Comparison of ENCODE assay signal across 1 cellular context in the genomic region with DNA sequence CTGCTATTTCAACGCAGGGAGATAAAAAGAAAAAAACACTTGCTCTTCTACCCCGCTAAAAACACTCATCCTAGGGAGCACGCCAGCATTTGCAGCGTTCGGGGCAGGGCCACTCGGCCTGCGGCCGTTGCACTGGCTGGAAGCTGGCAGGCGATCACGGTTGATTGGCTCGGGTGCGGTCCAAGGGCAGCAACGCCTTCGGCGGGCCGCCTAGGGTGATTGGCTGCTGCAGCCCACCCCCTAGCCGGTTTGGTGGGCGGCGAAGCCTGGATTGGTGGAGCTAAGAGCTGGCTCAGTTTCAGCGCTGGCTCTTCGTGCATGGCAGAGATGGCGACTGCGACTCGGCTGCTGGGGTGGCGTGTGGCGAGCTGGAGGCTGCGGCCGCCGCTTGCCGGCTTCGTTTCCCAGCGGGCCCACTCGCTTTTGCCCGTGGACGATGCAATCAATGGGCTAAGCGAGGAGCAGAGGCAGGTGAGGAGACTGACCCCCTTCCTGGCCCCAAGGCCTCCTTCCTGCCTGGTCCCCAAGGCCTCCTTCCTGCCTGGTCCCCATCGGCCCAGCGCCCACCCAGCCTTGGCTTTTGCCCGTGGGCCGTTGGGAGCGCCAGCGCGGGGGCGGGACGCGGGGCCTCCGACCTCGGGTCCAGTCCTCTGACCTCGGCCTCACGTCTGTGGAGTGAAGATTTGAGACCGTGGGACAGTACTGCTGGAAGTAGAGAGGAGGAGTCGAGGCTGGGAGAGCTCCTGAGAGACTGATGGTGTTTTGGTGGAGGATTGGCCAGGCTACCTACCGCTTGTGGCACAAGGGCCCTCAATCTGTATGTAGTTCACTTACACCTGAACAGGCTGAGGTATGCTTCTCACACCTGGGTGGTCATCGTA.
TF ChIP-seq lines count a peak whose summit lies in the region.

IVD (plus strand) TSS at position 295 of the 881 bp plus-strand sequence; CDS start at position 328, 33 bp downstream.

TF ChIP-seq in HepG2, 621 proteins besides CTCF, POLR2A, EP300 and RAD21 (continued from another document and continues in another):
- TF ChIP-seq, protein P1, sequence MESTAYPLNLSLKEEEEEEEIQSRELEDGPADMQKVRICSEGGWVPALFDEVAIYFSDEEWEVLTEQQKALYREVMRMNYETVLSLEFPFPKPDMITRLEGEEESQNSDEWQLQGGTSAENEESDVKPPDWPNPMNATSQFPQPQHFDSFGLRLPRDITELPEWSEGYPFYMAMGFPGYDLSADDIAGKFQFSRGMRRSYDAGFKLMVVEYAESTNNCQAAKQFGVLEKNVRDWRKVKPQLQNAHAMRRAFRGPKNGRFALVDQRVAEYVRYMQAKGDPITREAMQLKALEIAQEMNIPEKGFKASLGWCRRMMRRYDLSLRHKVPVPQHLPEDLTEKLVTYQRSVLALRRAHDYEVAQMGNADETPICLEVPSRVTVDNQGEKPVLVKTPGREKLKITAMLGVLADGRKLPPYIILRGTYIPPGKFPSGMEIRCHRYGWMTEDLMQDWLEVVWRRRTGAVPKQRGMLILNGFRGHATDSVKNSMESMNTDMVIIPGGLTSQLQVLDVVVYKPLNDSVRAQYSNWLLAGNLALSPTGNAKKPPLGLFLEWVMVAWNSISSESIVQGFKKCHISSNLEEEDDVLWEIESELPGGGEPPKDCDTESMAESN (CRISPR knock-in tag; conservative IDR thresholded peaks at IDR 0.05), result peak; percentile 61; the same call in 1 of the 2 replicates
- TF ChIP-seq ZNF883 (CRISPR knock-in tag; IDR thresholded peaks at IDR 0.05; ENCODE audit: not compliant biosample characterization) (peak; percentile 86), ZNF260 (CRISPR knock-in tag; IDR thresholded peaks at IDR 0.05; ENCODE audit: borderline replicate concordance, low read depth) (no peak), ZSCAN25 (CRISPR knock-in tag; IDR thresholded peaks at IDR 0.05) (peak; percentile 35; the same call in 1 of the 2 replicates), NFE2 (CRISPR knock-in tag; IDR thresholded peaks at IDR 0.05) (no peak), MYC (CRISPR knock-in tag; IDR thresholded peaks at IDR 0.05; ENCODE audit: borderline replicate concordance) (peak; percentile 83; the same call in 1 of the 2 replicates), GATAD2A (CRISPR knock-in tag; IDR thresholded peaks at IDR 0.05) (no peak), ZNF720 (CRISPR knock-in tag; IDR thresholded peaks at IDR 0.05) (no peak), ZNF292 (CRISPR knock-in tag; IDR thresholded peaks at IDR 0.05; ENCODE audit: borderline replicate concordance, low read depth) (0 out of 2 replicates have a peak, but pooled peaks have one; percentile 49), ZNF547 (CRISPR knock-in tag; IDR thresholded peaks at IDR 0.05) (peak; percentile 76; the same call in 1 of the 2 replicates), ZNF567 (CRISPR knock-in tag; IDR thresholded peaks at IDR 0.05; ENCODE audit: borderline replicate concordance) (no peak), ZNF274 (CRISPR knock-in tag; IDR thresholded peaks at IDR 0.05) (peak; percentile 83; the same call in 1 of the 2 replicates), ZFX (CRISPR knock-in tag; IDR thresholded peaks at IDR 0.05; ENCODE audit: low read depth) (peak; percentile 99), FOXC1 (CRISPR knock-in tag; IDR thresholded peaks at IDR 0.05; ENCODE audit: borderline replicate concordance) (peak; percentile 82), HOXA5 (CRISPR knock-in tag; IDR thresholded peaks at IDR 0.05) (peak; percentile 85), ZNF501 (CRISPR knock-in tag; IDR thresholded peaks at IDR 0.05) (peak; percentile 66), ZNF879 (CRISPR knock-in tag; IDR thresholded peaks at IDR 0.05) (no peak), MYPOP (CRISPR knock-in tag; IDR thresholded peaks at IDR 0.05) (peak; percentile 62; the same call in 1 of the 2 replicates), ZHX2 (IDR thresholded peaks at IDR 0.05; ENCODE audit: low read depth) (no peak), ZHX2 (CRISPR knock-in tag; IDR thresholded peaks at IDR 0.05; ENCODE audit: borderline replicate concordance) (0 out of 2 replicates have a peak, but pooled peaks have one; percentile 81), PHF21A (CRISPR knock-in tag; IDR thresholded peaks at IDR 0.05) (peak; percentile 90), PHF8 (CRISPR knock-in tag; IDR thresholded peaks at IDR 0.05) (peak; percentile 99), ZNF563 (CRISPR knock-in tag; IDR thresholded peaks at IDR 0.05) (peak; percentile 64; the same call in 1 of the 2 replicates), ZNF891 (CRISPR knock-in tag; IDR thresholded peaks at IDR 0.05) (peak; percentile 65; the same call in 1 of the 2 replicates), NONO (IDR thresholded peaks at IDR 0.05) (no peak), NONO (CRISPR knock-in tag; conservative IDR thresholded peaks at IDR 0.05) (peak; percentile 78; the same call in 1 of the 2 replicates), GTF3A (CRISPR knock-in tag; conservative IDR thresholded peaks at IDR 0.05) (no peak), ZFP91 (CRISPR knock-in tag; IDR thresholded peaks at IDR 0.05; ENCODE audit: borderline replicate concordance) (peak; percentile 79; the same call in 1 of the 2 replicates), ZNF7 (CRISPR knock-in tag; IDR thresholded peaks at IDR 0.05) (peak; percentile 22; the same call in 1 of the 2 replicates), BCL3 (CRISPR knock-in tag; IDR thresholded peaks at IDR 0.05) (peak; percentile 84; the same call in 1 of the 2 replicates), CSRNP1 (CRISPR knock-in tag; IDR thresholded peaks at IDR 0.05) (peak; percentile 77)
- TF ChIP-seq, protein P2, sequence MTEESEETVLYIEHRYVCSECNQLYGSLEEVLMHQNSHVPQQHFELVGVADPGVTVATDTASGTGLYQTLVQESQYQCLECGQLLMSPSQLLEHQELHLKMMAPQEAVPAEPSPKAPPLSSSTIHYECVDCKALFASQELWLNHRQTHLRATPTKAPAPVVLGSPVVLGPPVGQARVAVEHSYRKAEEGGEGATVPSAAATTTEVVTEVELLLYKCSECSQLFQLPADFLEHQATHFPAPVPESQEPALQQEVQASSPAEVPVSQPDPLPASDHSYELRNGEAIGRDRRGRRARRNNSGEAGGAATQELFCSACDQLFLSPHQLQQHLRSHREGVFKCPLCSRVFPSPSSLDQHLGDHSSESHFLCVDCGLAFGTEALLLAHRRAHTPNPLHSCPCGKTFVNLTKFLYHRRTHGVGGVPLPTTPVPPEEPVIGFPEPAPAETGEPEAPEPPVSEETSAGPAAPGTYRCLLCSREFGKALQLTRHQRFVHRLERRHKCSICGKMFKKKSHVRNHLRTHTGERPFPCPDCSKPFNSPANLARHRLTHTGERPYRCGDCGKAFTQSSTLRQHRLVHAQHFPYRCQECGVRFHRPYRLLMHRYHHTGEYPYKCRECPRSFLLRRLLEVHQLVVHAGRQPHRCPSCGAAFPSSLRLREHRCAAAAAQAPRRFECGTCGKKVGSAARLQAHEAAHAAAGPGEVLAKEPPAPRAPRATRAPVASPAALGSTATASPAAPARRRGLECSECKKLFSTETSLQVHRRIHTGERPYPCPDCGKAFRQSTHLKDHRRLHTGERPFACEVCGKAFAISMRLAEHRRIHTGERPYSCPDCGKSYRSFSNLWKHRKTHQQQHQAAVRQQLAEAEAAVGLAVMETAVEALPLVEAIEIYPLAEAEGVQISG (CRISPR knock-in tag; IDR thresholded peaks at IDR 0.05), result peak; percentile 46; the same call in 1 of the 2 replicates
- TF ChIP-seq, protein P3, sequence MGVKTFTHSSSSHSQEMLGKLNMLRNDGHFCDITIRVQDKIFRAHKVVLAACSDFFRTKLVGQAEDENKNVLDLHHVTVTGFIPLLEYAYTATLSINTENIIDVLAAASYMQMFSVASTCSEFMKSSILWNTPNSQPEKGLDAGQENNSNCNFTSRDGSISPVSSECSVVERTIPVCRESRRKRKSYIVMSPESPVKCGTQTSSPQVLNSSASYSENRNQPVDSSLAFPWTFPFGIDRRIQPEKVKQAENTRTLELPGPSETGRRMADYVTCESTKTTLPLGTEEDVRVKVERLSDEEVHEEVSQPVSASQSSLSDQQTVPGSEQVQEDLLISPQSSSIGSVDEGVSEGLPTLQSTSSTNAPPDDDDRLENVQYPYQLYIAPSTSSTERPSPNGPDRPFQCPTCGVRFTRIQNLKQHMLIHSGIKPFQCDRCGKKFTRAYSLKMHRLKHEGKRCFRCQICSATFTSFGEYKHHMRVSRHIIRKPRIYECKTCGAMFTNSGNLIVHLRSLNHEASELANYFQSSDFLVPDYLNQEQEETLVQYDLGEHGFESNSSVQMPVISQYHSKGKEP (CRISPR knock-in tag; IDR thresholded peaks at IDR 0.05), result no peak
- TF ChIP-seq, protein P4, sequence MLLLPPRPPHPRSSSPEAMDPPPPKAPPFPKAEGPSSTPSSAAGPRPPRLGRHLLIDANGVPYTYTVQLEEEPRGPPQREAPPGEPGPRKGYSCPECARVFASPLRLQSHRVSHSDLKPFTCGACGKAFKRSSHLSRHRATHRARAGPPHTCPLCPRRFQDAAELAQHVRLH (CRISPR knock-in tag; IDR thresholded peaks at IDR 0.05; ENCODE audit: borderline replicate concordance, low read depth), result 0 out of 2 replicates have a peak, but pooled peaks have one; percentile 66
